ENCODE assay signal across 8 cellular contexts in the genomic region with DNA sequence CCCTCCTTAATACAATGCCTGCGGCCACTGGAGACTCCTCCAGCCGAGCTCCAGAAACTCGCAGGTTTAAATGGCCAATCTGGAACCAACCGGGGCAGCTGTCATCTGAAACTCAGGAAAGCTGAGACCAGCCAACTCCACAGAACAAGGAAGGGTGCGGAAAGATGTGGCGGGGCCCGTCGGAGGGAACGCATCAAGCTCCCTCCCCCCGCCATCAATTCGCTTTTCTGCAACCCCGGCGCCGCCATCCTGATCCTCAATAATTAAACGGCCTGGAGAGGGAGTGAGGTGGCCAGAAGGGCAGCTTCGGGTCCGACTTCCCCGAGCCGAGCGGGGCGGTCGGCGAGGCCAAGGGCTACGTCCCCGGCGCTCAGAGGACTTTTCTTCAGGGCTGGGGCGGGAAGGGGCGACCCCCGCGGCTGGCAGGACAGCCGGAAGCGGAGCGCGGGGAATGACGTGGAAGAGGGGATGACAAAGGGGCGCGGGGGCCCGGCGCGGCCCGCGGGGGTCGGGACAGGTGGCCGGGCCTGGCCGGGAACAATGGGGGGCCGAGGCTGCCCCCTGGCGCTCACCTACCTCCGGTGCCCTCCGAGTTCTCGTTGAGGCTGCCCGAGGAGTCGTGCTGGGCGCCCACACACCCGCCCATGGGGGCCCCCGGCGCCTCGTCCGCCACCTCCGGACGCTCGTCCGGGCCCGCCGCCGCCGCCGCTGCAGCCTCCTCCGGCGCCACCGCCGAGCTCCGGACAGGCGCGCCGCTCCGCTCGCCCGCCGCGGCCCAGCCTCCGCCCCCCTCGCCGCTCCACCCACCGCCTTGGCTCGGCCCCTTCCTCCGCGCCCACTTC.
DNase-seq lines count a peak whose midpoint lies in the region; ATAC-seq and TF ChIP-seq lines count a peak whose summit lies in the region.

A gene with protein sequence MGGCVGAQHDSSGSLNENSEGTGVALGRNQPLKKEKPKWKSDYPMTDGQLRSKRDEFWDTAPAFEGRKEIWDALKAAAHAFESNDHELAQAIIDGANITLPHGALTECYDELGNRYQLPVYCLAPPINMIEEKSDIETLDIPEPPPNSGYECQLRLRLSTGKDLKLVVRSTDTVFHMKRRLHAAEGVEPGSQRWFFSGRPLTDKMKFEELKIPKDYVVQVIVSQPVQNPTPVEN (minus strand): TSS at position 745 of the 842 bp plus-strand sequence. CDS start 99 bp downstream, at position 646.

- ATAC-seq in HG02798 (IDR thresholded peaks at IDR 0.05; ENCODE audit: poor library complexity, unreplicated experiment), result peak; percentile 90

- peak; percentile 48 for DNase-seq in NCI-H1105 treated with DMSO at 0.1 percent for 48 hours (lab: John Stamatoyannopoulos, UW)
- DNase-seq in NCI-H1105 (lab: John Stamatoyannopoulos, UW), result no peak
- peak; percentile 15 for DNase-seq in NCI-H1694 (lab: John Stamatoyannopoulos, UW)
- DNase-seq in central memory CD4-positive, alpha-beta T cell, result peak; percentile 69
- peak; percentile 86 for DNase-seq in islet precursor cell
- DNase-seq in stimulated activated CD4-positive, alpha-beta T cell treated with anti-CD3 and anti-CD28 coated beads, Interleukin-12 subunit alpha, Interleukin-12 subunit beta, amount 100 ng/mL, for 4 hours, result peak; percentile 71

- peak within 1 kb of the TSS; percentile 84 for H3K4me3 ChIP-seq in WI38 (ENCODE audit: low read depth, low read length)

- peak; percentile 31 for TF ChIP-seq CTCF in WI38 (IDR thresholded peaks at IDR 0.05; ENCODE audit: low read depth, low read length)
